Comparison of ENCODE assay signal across 21 cellular contexts in the genomic region with DNA sequence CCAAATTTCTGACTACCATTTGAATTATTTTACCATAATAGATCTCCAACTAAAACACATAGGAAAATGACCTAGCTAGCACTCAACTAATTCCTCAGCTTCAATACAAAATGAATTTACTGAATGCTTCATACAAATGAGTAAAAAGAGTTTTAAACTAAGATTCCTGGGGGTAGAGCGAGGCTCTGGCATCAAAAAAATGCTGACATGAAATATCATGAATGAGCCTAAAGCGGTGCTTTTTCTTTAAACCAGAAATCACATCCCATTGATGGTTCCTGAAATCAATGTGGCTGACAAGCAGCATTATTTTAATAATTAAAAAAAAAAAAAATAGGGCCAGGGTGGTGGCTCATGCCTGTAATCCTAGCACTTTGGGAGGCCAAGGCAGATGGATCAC. TPM values are rescaled to one million over a fixed set of nuclear protein-coding genes. Genes with fewer than 3 reads are reported as not detected.
DNase-seq lines count a peak whose midpoint lies in the region; ATAC-seq and TF ChIP-seq lines count a peak whose summit lies in the region.
"Had no signal": no experiment of that assay in that cellular context is flagged by ENCODE, and none has a peak within 500 bp of the region (broad histone marks: within the 10 kb centered on the region; RNA-seq: fewer than 3 reads in every experiment).

No MANE protein-coding gene starts in this region.

- peaks cover 6% of the 10 kb centered on the region; the same call in 1 of the 2 replicates for H3K36me3 ChIP-seq in Karpas-422 (ENCODE audit: insufficient read depth, low read length)

- H3K4me3 Mint-ChIP-seq in CD14-positive monocyte (no peak overlapping the region), natural killer cell (no peak overlapping the region)
- H3K4me3 Mint-ChIP-seq in CD4-positive, alpha-beta T cell, result no peak overlapping the region
- no peak overlapping the region for H3K4me3 Mint-ChIP-seq in activated T-helper 17 cell treated with anti-CD3 and anti-CD28 coated beads, Interleukin-2, amount 50 U/mL, for 72 hours

- no peaks in the 10 kb centered on the region for H3K9me3 ChIP-seq in CD4-positive, alpha-beta T cell (ENCODE audit: control insufficient read depth, low read length)
- H3K9me3 ChIP-seq in Karpas-422 (ENCODE audit: low read length), result no peaks in the 10 kb centered on the region

- no peak overlapping the region for H3K9ac ChIP-seq in Karpas-422 (ENCODE audit: low read length)
- H3K9ac ChIP-seq: BLaER1 had no signal

- H3K9me3 Mint-ChIP-seq in CD14-positive monocyte, result no peaks in the 10 kb centered on the region
- no peaks in the 10 kb centered on the region for H3K9me3 Mint-ChIP-seq in CD4-positive, alpha-beta T cell
- no peaks in the 10 kb centered on the region for H3K9me3 Mint-ChIP-seq in activated T-helper 17 cell treated with anti-CD3 and anti-CD28 coated beads, Interleukin-2, amount 50 U/mL, for 72 hours
- no peaks in the 10 kb centered on the region for H3K9me3 Mint-ChIP-seq in natural killer cell

- no peak overlapping the region for H3K4me3 ChIP-seq in Karpas-422 (ENCODE audit: low read length)
- H3K4me3 ChIP-seq: BLaER1, SK-N-MC had no signal

- H3K27ac Mint-ChIP-seq in CD14-positive monocyte, result peak overlapping the region in 4 of 7 donors; percentile 3 to 69 (median 60)
- peak overlapping the region; percentile 48 for H3K27ac Mint-ChIP-seq in CD4-positive, alpha-beta T cell
- peak overlapping the region; percentile 34 for H3K27ac Mint-ChIP-seq in activated T-helper 17 cell treated with anti-CD3 and anti-CD28 coated beads, Interleukin-2, amount 50 U/mL, for 72 hours
- H3K27ac Mint-ChIP-seq in natural killer cell, result peak overlapping the region; percentile 76 to 78

- H3K36me3 Mint-ChIP-seq in CD14-positive monocyte, result peaks cover 2 to 17% of the 10 kb centered on the region in 2 donors
- H3K36me3 Mint-ChIP-seq in CD4-positive, alpha-beta T cell (ENCODE audit: low read depth), result peaks cover 30% of the 10 kb centered on the region
- H3K36me3 Mint-ChIP-seq in activated T-helper 17 cell treated with anti-CD3 and anti-CD28 coated beads, Interleukin-2, amount 50 U/mL, for 72 hours (ENCODE audit: low read depth), result peaks cover 33% of the 10 kb centered on the region
- H3K36me3 Mint-ChIP-seq in natural killer cell, result no peaks in the 10 kb centered on the region

- peaks cover 98% of the 10 kb centered on the region for H3K79me2 ChIP-seq in Karpas-422 (ENCODE audit: low read length)

- intact Hi-C loops in CD14-positive monocyte (cut with micrococcal nuclease), result no loop called here
- intact Hi-C loops in CD4-positive, alpha-beta T cell (cut with DNase I, micrococcal nuclease), result no loop called here
- intact Hi-C loops in natural killer cell (cut with micrococcal nuclease), result no loop called here

- POLR2A ChIA-PET in CD4-positive, alpha-beta T cell (lab: Charles Lee), result interaction anchor here (0.8 kb wide), 1 partner anchor 31 kb away, joined by 3 read pairs; no protein-coding TSS in a partner anchor

- no peak for DNase-seq in CD14-positive monocyte (ENCODE audit: low spot score)
- DNase-seq in CD4-positive, alpha-beta T cell, result no peak
- DNase-seq in natural killer cell, result no peak
- DNase-seq in NCI-H128 (lab: John Stamatoyannopoulos, UW; ENCODE audit: unreplicated experiment), result no peak
- no peak for DNase-seq in Karpas-422
- DNase-seq: ACHN; DMS79; MM.1S; NCI-H1048; NCI-H1436; NCI-H1930; NCI-H2227 treated with DMSO at 0.1 percent for 48 hours; NCI-H510A; NCI-H774; NK-92 treated with Interleukin-12 subunit alpha and Interleukin-12 subunit beta, amount 100 ng/mL, for 24 hours; SHP77 treated with DMSO at 0.1 percent for 48 hours had no signal

- ATAC-seq in CD4-positive, alpha-beta T cell (ENCODE audit: poor library complexity), result no peak
- no peak for ATAC-seq in activated T-helper 17 cell treated with anti-CD3 and anti-CD28 coated beads, Interleukin-2, amount 50 U/mL, for 72 hours (replicated peaks)
- ATAC-seq in natural killer cell, result no peak
- ATAC-seq in HG02623 (IDR thresholded peaks at IDR 0.05; ENCODE audit: unreplicated experiment), result no peak

- peaks cover 19% of the 10 kb centered on the region for H3K4me1 ChIP-seq in Karpas-422 (ENCODE audit: low read length)

- no peak overlapping the region for H2AFZ ChIP-seq in Karpas-422 (ENCODE audit: low read length)

- peaks cover 10% of the 10 kb centered on the region for H3K4me1 Mint-ChIP-seq in CD14-positive monocyte
- H3K4me1 Mint-ChIP-seq in CD4-positive, alpha-beta T cell (ENCODE audit: low read depth), result peaks cover 61% of the 10 kb centered on the region
- H3K4me1 Mint-ChIP-seq in activated T-helper 17 cell treated with anti-CD3 and anti-CD28 coated beads, Interleukin-2, amount 50 U/mL, for 72 hours, result peaks cover 24% of the 10 kb centered on the region
- H3K4me1 Mint-ChIP-seq in natural killer cell, result peaks cover 45 to 46% of the 10 kb centered on the region in 2 donors

- H3K4me2 ChIP-seq in Karpas-422 (ENCODE audit: low read depth, low read length, poor library complexity, severe bottlenecking), result no peak overlapping the region
- H3K4me2 ChIP-seq: BLaER1 had no signal

- H3K27me3 Mint-ChIP-seq in CD14-positive monocyte (ENCODE audit: low read depth in 3 of 3) (peaks cover 0 to 2% (median 0%) of the 10 kb centered on the region in 3 donors), natural killer cell (ENCODE audit: low read depth in 2 of 2) (no peaks in the 10 kb centered on the region)
- H3K27me3 Mint-ChIP-seq in CD4-positive, alpha-beta T cell, result no peaks in the 10 kb centered on the region
- no peaks in the 10 kb centered on the region for H3K27me3 Mint-ChIP-seq in activated T-helper 17 cell treated with anti-CD3 and anti-CD28 coated beads, Interleukin-2, amount 50 U/mL, for 72 hours

- no peaks in the 10 kb centered on the region for H3K9me2 ChIP-seq in Karpas-422 (replicated peaks; ENCODE audit: insufficient read depth, low read length)

- CTCF ChIA-PET in CD4-positive, alpha-beta T cell (lab: Charles Lee), result no interaction called here

- no peaks in the 10 kb centered on the region for H3K27me3 ChIP-seq in CD4-positive, alpha-beta T cell (ENCODE audit: control insufficient read depth, insufficient read depth, low read length)
- no peaks in the 10 kb centered on the region for H3K27me3 ChIP-seq in Karpas-422 (ENCODE audit: low read length)
- H3K27me3 ChIP-seq: BLaER1 had no signal

- H3K27ac ChIP-seq in CD4-positive, alpha-beta T cell (ENCODE audit: low read depth, low read length), result no peak overlapping the region
- H3K27ac ChIP-seq in Karpas-422 (ENCODE audit: low read length), result no peak overlapping the region
- H3K27ac ChIP-seq: BLaER1, RWPE1, SK-N-MC had no signal

- H4K20me1 ChIP-seq in Karpas-422 (ENCODE audit: insufficient read depth, low read depth, low read length), result peaks cover 23% of the 10 kb centered on the region; the same call in 1 of the 2 replicates

- TF ChIP-seq CTCF in CD14-positive monocyte (IDR thresholded peaks at IDR 0.05) (no peak), natural killer cell (IDR thresholded peaks at IDR 0.05) (no peak)
- TF ChIP-seq CTCF in CD4-positive, alpha-beta T cell (IDR thresholded peaks at IDR 0.05), result no peak

RNA-seq across cellular contexts. Expression of a gene that starts 32.1 kb away (rescaled TPM):
- polyA plus RNA-seq in CD14-positive monocyte, result 10 to 100 TPM; 12.5 to 19.6 TPM
- 10 to 100 TPM; 59.8 to 61.5 TPM for total RNA-seq in CD4-positive, alpha-beta T cell
- 10 to 100 TPM; 72.6 to 80.3 TPM for total RNA-seq in activated T-helper 17 cell treated with anti-CD3 and anti-CD28 coated beads, Interleukin-2, amount 50 U/mL, for 72 hours
- total RNA-seq in natural killer cell, result 10 to 100 TPM; 55.2 to 78.4 (median 55.3) TPM
- 33.6 and 65.0 TPM in 2 replicates for total RNA-seq in Karpas-422 (2014; rRNA removed; shearing (Covaris generic); ENCODE audit: low replicate concordance)
